In genomic region chr12:12696562-12697383, GRCh38 we compare ENCODE assay signal across 8 cellular contexts. TPM values are rescaled to one million over a fixed set of nuclear protein-coding genes. Genes with fewer than 3 reads are reported as not detected.
DNase-seq lines count a peak whose midpoint lies in the region; ATAC-seq, FAIRE-seq and TF ChIP-seq lines count a peak whose summit lies in the region.

No MANE protein-coding gene starts in this region.

- H3K36me3 Mint-ChIP-seq in GM23338 (ENCODE audit: low read depth), result no peaks in the 10 kb centered on the region

- H3K4me1 Mint-ChIP-seq in GM23338, result peaks cover 23% of the 10 kb centered on the region; the same call in 2 of the 3 replicates

- H3K18ac ChIP-seq in neuronal stem cell (ENCODE audit: low read length), result no peak overlapping the region

- no peak overlapping the region for H3K14ac ChIP-seq in neuronal stem cell (ENCODE audit: low read length)

- no peak overlapping the region for H2BK15ac ChIP-seq in neuronal stem cell (ENCODE audit: low read length)

- DNase-seq in DMS79 treated with DMSO at 0.1 percent for 48 hours (lab: John Stamatoyannopoulos, UW) (peak; percentile 90), GM23338 (ENCODE audit: low spot score) (peak; percentile 95), Kasumi-1 (lab: John Stamatoyannopoulos, UW) (peak; percentile 59 to 60), SIG-M5 treated with dmso at 0.1 percent for 504 hours (lab: John Stamatoyannopoulos, UW; ENCODE audit: unreplicated experiment) (peak; percentile 86), frontal cortex (ENCODE audit: low spot score in 2 of 2) (peak in 1 of 2 donors; percentile 62), neuronal stem cell (ENCODE audit: low spot score) (peak; percentile 77), substantia nigra (lab: John Stamatoyannopoulos, UW) (peak; percentile 8 to 93 (median 82))
- peak; percentile 69 to 90 (median 81) for DNase-seq in activated naive CD4-positive, alpha-beta T cell (lab: John Stamatoyannopoulos, UW)

- TF ChIP-seq CTCF in GM23338 (conservative IDR thresholded peaks at IDR 0.05; ENCODE audit: low read depth in 2 of 2), result no peak

- H3K36me3 ChIP-seq in GM23338 (ENCODE audit: insufficient read depth) (no peaks in the 10 kb centered on the region), neuronal stem cell (replicated peaks in 1 of 2; ENCODE audit: control insufficient read depth in 2 of 2, insufficient read depth in 2 of 2, low read length in 2 of 2) (no peaks in the 10 kb centered on the region)

- H2AFZ ChIP-seq in GM23338 (peak overlapping the region; percentile 15; the same call in 1 of the 2 replicates), neuronal stem cell (ENCODE audit: low read length) (peak overlapping the region; percentile 81)

- peak overlapping the region; percentile 56 for H3K4me3 ChIP-seq in GM23338
- H3K4me3 ChIP-seq in neuronal stem cell (ENCODE audit: low read length in 2 of 2), result peak overlapping the region; percentile 60 to 79

- peak overlapping the region; percentile 83 for H3K4me2 ChIP-seq in GM23338
- H3K4me2 ChIP-seq in neuronal stem cell (ENCODE audit: insufficient read depth, low read length, poor library complexity, severe bottlenecking), result peak overlapping the region; percentile 66

- peak overlapping the region; percentile 84 for H3K4me3 Mint-ChIP-seq in GM23338

- H3F3A ChIP-seq in GM23338 (replicated peaks; ENCODE audit: low read depth), result no peaks in the 10 kb centered on the region

- H4K91ac ChIP-seq in neuronal stem cell (ENCODE audit: low read depth, low read length, poor library complexity), result no peak overlapping the region

- no peak overlapping the region for H2AK5ac ChIP-seq in neuronal stem cell (ENCODE audit: low read depth, low read length)

- H3K27ac ChIP-seq in GM23338 (ENCODE audit: low read depth) (peak overlapping the region; percentile 88), neuronal stem cell (replicated peaks; ENCODE audit: low read length) (peak overlapping the region; percentile 75), substantia nigra (ENCODE audit: low read depth, low read length, poor library complexity, severe bottlenecking) (peak overlapping the region; percentile 96)

- H3K27me3 ChIP-seq in GM23338 (ENCODE audit: insufficient read depth) (no peaks in the 10 kb centered on the region), neuronal stem cell (ENCODE audit: control insufficient read depth in 3 of 3, insufficient read depth in 3 of 3, low read depth in 1 of 3, low read length in 3 of 3) (no peaks in the 10 kb centered on the region)

- no peak overlapping the region for H2BK5ac ChIP-seq in neuronal stem cell (ENCODE audit: low read length)

- H3K9me3 Mint-ChIP-seq in GM23338, result no peaks in the 10 kb centered on the region

- H3K9ac ChIP-seq in neuronal stem cell (ENCODE audit: low read depth, low read length, poor library complexity), result no peak overlapping the region

- H3K27ac Mint-ChIP-seq in GM23338, result peak overlapping the region; percentile 82

- H2BK12ac ChIP-seq in neuronal stem cell (ENCODE audit: low read length), result no peak overlapping the region

- no peak overlapping the region for H2BK120ac ChIP-seq in neuronal stem cell (ENCODE audit: low read depth, low read length)

- H3K79me2 ChIP-seq in GM23338 (replicated peaks; ENCODE audit: insufficient read depth), result no peaks in the 10 kb centered on the region

- peaks cover 5% of the 10 kb centered on the region for H3K27me3 Mint-ChIP-seq in GM23338 (ENCODE audit: insufficient read depth, low read depth, poor library complexity)

- 0 out of 2 replicates have a peak, but pooled peaks cover 5% of the 10 kb centered on the region for H3K4me1 ChIP-seq in GM23338 (ENCODE audit: insufficient read depth)
- H3K4me1 ChIP-seq in neuronal stem cell (ENCODE audit: control insufficient read depth in 2 of 2, insufficient read depth in 1 of 2, low read depth in 1 of 2, low read length in 2 of 2), result peaks cover 0 to 2% of the 10 kb centered on the region in 2 donors

- no peak overlapping the region for H3K4ac ChIP-seq in neuronal stem cell (ENCODE audit: low read length)

- no peaks in the 10 kb centered on the region for H3K9me3 ChIP-seq in neuronal stem cell (replicated peaks in 1 of 2; ENCODE audit: control insufficient read depth in 2 of 2, insufficient read depth in 1 of 2, low read depth in 1 of 2, low read length in 2 of 2)

- H3K9me2 ChIP-seq in GM23338 (ENCODE audit: insufficient read depth), result no peaks in the 10 kb centered on the region

- H3K79me1 ChIP-seq in neuronal stem cell (ENCODE audit: low read depth, low read length), result no peaks in the 10 kb centered on the region

- FAIRE-seq in frontal cortex (lab: Jason Lieb, UNC), result peak; percentile 15

- no CpG with 5 or more reads among the region's 29 CpGs for WGBS in neuronal stem cell (ENCODE audit: extremely low coverage in 2 of 2, insufficient read length in 2 of 2, insufficient replicate concordance in 1 of 2), 2 donors

- H4K8ac ChIP-seq in neuronal stem cell (ENCODE audit: low read depth, low read length), result no peak overlapping the region

- no peaks in the 10 kb centered on the region for H4K20me1 ChIP-seq in GM23338 (replicated peaks; ENCODE audit: insufficient read depth)

- no peak overlapping the region for H3K23ac ChIP-seq in neuronal stem cell (ENCODE audit: low read depth, low read length, poor library complexity)

- peak; percentile 91 for ATAC-seq in GM23338

TF ChIP-seq in GM23338, 12 proteins besides CTCF, POLR2A, EP300 and RAD21 (continues in another document):
- TF ChIP-seq EZH2phosphoT487 (IDR thresholded peaks at IDR 0.05; ENCODE audit: unreplicated experiment), result no peak
- no peak for TF ChIP-seq POLR2AphosphoS5 (IDR thresholded peaks at IDR 0.05; ENCODE audit: low read depth)
- TF ChIP-seq NANOG (IDR thresholded peaks at IDR 0.05; ENCODE audit: borderline replicate concordance), result no peak
- no peak for TF ChIP-seq CREB1 (CRISPR knock-in tag; IDR thresholded peaks at IDR 0.05; ENCODE audit: low read depth)
- TF ChIP-seq ZNF114 (CRISPR knock-in tag; IDR thresholded peaks at IDR 0.05), result no peak
- TF ChIP-seq ETS1 (IDR thresholded peaks at IDR 0.05), result no peak
- TF ChIP-seq EZH2 (IDR thresholded peaks at IDR 0.05; ENCODE audit: low read depth, unreplicated experiment), result no peak
- no peak for TF ChIP-seq STAT1 (IDR thresholded peaks at IDR 0.05; ENCODE audit: unreplicated experiment)
- TF ChIP-seq REST (IDR thresholded peaks at IDR 0.05; ENCODE audit: unreplicated experiment), result no peak
- TF ChIP-seq ZNF331 (CRISPR knock-in tag; IDR thresholded peaks at IDR 0.05; ENCODE audit: low read depth), result no peak
- no peak for TF ChIP-seq JUNB (IDR thresholded peaks at IDR 0.05; ENCODE audit: unreplicated experiment)

RNA-seq across cellular contexts. Expression of gene GPR19, which starts 0.8 kb away (rescaled TPM):
- total RNA-seq in GM23338 (2014; rRNA removed; shearing (Covaris generic)), result 15.3 and 18.7 TPM in 2 replicates
- 12.1 and 14.3 TPM in 2 replicates for polyA plus RNA-seq in GM23338 (2016; fragmentation: Nextera tagmentation; extraction: Ambion mirVana)
- total RNA-seq in frontal cortex, result 32.2 TPM
- 32.4 TPM for polyA plus RNA-seq in neuronal stem cell (2013, experiment 1 of 2)
- 33.4 TPM for polyA plus RNA-seq in neuronal stem cell (2013, experiment 2 of 2)

RNA-seq across cellular contexts. Expression of gene CDKN1B, which starts 20.4 kb away (rescaled TPM):
- 27.9 and 30.6 TPM in 2 replicates for total RNA-seq in GM23338 (2014; rRNA removed; shearing (Covaris generic))
- polyA plus RNA-seq in GM23338 (2016; fragmentation: Nextera tagmentation; extraction: Ambion mirVana), result 9.3 and 9.5 TPM in 2 replicates
- total RNA-seq in frontal cortex, result 151 TPM
- 49.7 TPM for polyA plus RNA-seq in neuronal stem cell (2013, experiment 1 of 2)
- polyA plus RNA-seq in neuronal stem cell (2013, experiment 2 of 2), result 51.1 TPM
